1 cellular context compared by ENCODE assay signal in genomic region chr9:130775336-130775991, GRCh38.
TF ChIP-seq lines count a peak whose summit lies in the region.

No MANE protein-coding gene starts in this region.

TF ChIP-seq in IMR-90, 13 proteins besides CTCF, POLR2A, EP300 and RAD21 (continued from another document):
- TF ChIP-seq MAFK (IDR thresholded peaks at IDR 0.05; ENCODE audit: low read depth, low read length): no peak
- TF ChIP-seq SMC3 (IDR thresholded peaks at IDR 0.05; ENCODE audit: low read depth, low read length): no peak
- no peak for TF ChIP-seq RCOR1 (IDR thresholded peaks at IDR 0.05; ENCODE audit: insufficient replicate concordance, low read length)
- TF ChIP-seq MXI1 (IDR thresholded peaks at IDR 0.05; ENCODE audit: borderline replicate concordance, low read depth, low read length): no peak
- TF ChIP-seq MAZ (IDR thresholded peaks at IDR 0.05; ENCODE audit: borderline replicate concordance, low read depth, low read length): no peak
- TF ChIP-seq FOS (IDR thresholded peaks at IDR 0.05; ENCODE audit: low read depth, low read length): no peak
- TF ChIP-seq BHLHE40 (IDR thresholded peaks at IDR 0.05; ENCODE audit: low read depth, low read length): no peak
- no peak for TF ChIP-seq CEBPB (IDR thresholded peaks at IDR 0.05; ENCODE audit: low read depth, low read length)
- TF ChIP-seq NFE2L2 (IDR thresholded peaks at IDR 0.05; ENCODE audit: low read depth, low read length): no peak
- TF ChIP-seq RFX5 (IDR thresholded peaks at IDR 0.05; ENCODE audit: low read depth, low read length): no peak
- TF ChIP-seq, protein P1, sequence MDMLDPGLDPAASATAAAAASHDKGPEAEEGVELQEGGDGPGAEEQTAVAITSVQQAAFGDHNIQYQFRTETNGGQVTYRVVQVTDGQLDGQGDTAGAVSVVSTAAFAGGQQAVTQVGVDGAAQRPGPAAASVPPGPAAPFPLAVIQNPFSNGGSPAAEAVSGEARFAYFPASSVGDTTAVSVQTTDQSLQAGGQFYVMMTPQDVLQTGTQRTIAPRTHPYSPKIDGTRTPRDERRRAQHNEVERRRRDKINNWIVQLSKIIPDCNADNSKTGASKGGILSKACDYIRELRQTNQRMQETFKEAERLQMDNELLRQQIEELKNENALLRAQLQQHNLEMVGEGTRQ (IDR thresholded peaks at IDR 0.05; ENCODE audit: low read depth, low read length): no peak
